Comparison of ENCODE assay signal across 1 cellular context in the genomic region with DNA sequence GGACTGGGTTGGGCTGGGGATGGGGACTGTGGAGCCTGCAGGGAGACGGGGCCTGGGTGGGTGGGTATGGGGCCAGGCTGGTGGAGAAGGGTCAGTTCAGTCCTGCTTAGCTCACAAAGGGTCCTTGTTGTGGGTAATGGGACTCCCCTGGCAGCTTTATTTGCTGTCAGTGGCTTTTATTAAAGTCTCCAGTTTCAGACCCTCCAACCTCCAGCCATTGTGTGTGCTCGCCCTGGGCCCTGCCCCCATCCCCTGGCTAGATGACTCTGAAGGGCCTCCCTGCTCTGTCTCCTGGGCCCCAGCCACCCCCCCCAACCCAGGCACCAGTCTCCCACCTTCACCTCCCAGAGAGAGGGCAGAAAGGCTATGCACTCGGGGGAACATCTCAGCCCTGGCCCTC.
TF ChIP-seq lines count a peak whose summit lies in the region.

No MANE protein-coding gene starts in this region.

TF ChIP-seq in H1, 55 proteins besides CTCF, POLR2A, EP300 and RAD21 (continued from another document):
- TF ChIP-seq, protein P1, sequence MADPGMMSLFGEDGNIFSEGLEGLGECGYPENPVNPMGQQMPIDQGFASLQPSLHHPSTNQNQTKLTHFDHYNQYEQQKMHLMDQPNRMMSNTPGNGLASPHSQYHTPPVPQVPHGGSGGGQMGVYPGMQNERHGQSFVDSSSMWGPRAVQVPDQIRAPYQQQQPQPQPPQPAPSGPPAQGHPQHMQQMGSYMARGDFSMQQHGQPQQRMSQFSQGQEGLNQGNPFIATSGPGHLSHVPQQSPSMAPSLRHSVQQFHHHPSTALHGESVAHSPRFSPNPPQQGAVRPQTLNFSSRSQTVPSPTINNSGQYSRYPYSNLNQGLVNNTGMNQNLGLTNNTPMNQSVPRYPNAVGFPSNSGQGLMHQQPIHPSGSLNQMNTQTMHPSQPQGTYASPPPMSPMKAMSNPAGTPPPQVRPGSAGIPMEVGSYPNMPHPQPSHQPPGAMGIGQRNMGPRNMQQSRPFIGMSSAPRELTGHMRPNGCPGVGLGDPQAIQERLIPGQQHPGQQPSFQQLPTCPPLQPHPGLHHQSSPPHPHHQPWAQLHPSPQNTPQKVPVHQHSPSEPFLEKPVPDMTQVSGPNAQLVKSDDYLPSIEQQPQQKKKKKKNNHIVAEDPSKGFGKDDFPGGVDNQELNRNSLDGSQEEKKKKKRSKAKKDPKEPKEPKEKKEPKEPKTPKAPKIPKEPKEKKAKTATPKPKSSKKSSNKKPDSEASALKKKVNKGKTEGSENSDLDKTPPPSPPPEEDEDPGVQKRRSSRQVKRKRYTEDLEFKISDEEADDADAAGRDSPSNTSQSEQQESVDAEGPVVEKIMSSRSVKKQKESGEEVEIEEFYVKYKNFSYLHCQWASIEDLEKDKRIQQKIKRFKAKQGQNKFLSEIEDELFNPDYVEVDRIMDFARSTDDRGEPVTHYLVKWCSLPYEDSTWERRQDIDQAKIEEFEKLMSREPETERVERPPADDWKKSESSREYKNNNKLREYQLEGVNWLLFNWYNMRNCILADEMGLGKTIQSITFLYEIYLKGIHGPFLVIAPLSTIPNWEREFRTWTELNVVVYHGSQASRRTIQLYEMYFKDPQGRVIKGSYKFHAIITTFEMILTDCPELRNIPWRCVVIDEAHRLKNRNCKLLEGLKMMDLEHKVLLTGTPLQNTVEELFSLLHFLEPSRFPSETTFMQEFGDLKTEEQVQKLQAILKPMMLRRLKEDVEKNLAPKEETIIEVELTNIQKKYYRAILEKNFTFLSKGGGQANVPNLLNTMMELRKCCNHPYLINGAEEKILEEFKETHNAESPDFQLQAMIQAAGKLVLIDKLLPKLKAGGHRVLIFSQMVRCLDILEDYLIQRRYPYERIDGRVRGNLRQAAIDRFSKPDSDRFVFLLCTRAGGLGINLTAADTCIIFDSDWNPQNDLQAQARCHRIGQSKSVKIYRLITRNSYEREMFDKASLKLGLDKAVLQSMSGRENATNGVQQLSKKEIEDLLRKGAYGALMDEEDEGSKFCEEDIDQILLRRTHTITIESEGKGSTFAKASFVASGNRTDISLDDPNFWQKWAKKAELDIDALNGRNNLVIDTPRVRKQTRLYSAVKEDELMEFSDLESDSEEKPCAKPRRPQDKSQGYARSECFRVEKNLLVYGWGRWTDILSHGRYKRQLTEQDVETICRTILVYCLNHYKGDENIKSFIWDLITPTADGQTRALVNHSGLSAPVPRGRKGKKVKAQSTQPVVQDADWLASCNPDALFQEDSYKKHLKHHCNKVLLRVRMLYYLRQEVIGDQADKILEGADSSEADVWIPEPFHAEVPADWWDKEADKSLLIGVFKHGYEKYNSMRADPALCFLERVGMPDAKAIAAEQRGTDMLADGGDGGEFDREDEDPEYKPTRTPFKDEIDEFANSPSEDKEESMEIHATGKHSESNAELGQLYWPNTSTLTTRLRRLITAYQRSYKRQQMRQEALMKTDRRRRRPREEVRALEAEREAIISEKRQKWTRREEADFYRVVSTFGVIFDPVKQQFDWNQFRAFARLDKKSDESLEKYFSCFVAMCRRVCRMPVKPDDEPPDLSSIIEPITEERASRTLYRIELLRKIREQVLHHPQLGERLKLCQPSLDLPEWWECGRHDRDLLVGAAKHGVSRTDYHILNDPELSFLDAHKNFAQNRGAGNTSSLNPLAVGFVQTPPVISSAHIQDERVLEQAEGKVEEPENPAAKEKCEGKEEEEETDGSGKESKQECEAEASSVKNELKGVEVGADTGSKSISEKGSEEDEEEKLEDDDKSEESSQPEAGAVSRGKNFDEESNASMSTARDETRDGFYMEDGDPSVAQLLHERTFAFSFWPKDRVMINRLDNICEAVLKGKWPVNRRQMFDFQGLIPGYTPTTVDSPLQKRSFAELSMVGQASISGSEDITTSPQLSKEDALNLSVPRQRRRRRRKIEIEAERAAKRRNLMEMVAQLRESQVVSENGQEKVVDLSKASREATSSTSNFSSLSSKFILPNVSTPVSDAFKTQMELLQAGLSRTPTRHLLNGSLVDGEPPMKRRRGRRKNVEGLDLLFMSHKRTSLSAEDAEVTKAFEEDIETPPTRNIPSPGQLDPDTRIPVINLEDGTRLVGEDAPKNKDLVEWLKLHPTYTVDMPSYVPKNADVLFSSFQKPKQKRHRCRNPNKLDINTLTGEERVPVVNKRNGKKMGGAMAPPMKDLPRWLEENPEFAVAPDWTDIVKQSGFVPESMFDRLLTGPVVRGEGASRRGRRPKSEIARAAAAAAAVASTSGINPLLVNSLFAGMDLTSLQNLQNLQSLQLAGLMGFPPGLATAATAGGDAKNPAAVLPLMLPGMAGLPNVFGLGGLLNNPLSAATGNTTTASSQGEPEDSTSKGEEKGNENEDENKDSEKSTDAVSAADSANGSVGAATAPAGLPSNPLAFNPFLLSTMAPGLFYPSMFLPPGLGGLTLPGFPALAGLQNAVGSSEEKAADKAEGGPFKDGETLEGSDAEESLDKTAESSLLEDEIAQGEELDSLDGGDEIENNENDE (IDR thresholded peaks at IDR 0.05; ENCODE audit: insufficient replicate concordance, low read length) = no peak
- no peak for TF ChIP-seq HDAC6 (IDR thresholded peaks at IDR 0.05; ENCODE audit: low read depth, low read length)
- no peak for TF ChIP-seq SP4 (IDR thresholded peaks at IDR 0.05; ENCODE audit: low read length)
- no peak for TF ChIP-seq ASH2L (IDR thresholded peaks at IDR 0.05; ENCODE audit: low read length)
- TF ChIP-seq RXRA (IDR thresholded peaks at IDR 0.05; ENCODE audit: insufficient read depth, low read depth, low read length) = no peak
- no peak for TF ChIP-seq CHD2 (IDR thresholded peaks at IDR 0.05; ENCODE audit: low read length)
- no peak for TF ChIP-seq CEBPB (IDR thresholded peaks at IDR 0.05; ENCODE audit: low read depth, low read length)
- TF ChIP-seq GTF2F1 (IDR thresholded peaks at IDR 0.05; ENCODE audit: borderline replicate concordance, low read depth, low read length) = no peak
- no peak for TF ChIP-seq JUND (IDR thresholded peaks at IDR 0.05; ENCODE audit: low read length)
- TF ChIP-seq SUZ12 (IDR thresholded peaks at IDR 0.05; ENCODE audit: low read length) = no peak
- TF ChIP-seq CHD1 (IDR thresholded peaks at IDR 0.05; ENCODE audit: low read depth, low read length) = no peak
- no peak for TF ChIP-seq SIRT6 (IDR thresholded peaks at IDR 0.05; ENCODE audit: low read length)
- no peak for TF ChIP-seq RFX5 (IDR thresholded peaks at IDR 0.05; ENCODE audit: borderline replicate concordance, low read depth, low read length)
